Comparison of ENCODE assay signal across 29 cellular contexts in genomic region chr5:16812448-16812847, GRCh38.
DNase-seq lines count a peak whose midpoint lies in the region; ATAC-seq and TF ChIP-seq lines count a peak whose summit lies in the region.
"Had no signal": no experiment of that assay in that cellular context is flagged by ENCODE, and none has a peak within 500 bp of the region (broad histone marks: within the 10 kb centered on the region; RNA-seq: fewer than 3 reads in every experiment).

No MANE protein-coding gene starts in this region.

- peaks cover 39% of the 10 kb centered on the region for H3K4me1 Mint-ChIP-seq in endothelial cell (ENCODE audit: unreplicated experiment)
- H3K4me1 Mint-ChIP-seq in activated CD4-positive, alpha-beta T cell treated with anti-CD3 and anti-CD28 coated beads for 36 hours, result no peaks in the 10 kb centered on the region
- H3K4me1 Mint-ChIP-seq: CD4-positive, CD25-positive, alpha-beta regulatory T cell; stimulated activated memory B cell treated with anti-CD40 and anti-IgM and Interleukin-4, amounts not matched to agents 10 μg/mL and 1 μg/mL and 100 μg/mL, for 72 hours had no signal

- H3K18ac ChIP-seq in IMR-90 (ENCODE audit: low read depth, low read length) (no peak overlapping the region), mesenchymal stem cell (ENCODE audit: low read depth in 1 of 2, low read length in 2 of 2) (peak overlapping the region in 1 of 2 experiments; percentile 25)

- H3K27me3 Mint-ChIP-seq in endothelial cell (ENCODE audit: unreplicated experiment), result peaks cover 14% of the 10 kb centered on the region
- H3K27me3 Mint-ChIP-seq in activated CD4-positive, alpha-beta T cell treated with anti-CD3 and anti-CD28 coated beads for 36 hours, result peaks cover 6% of the 10 kb centered on the region
- H3K27me3 Mint-ChIP-seq: CD4-positive, CD25-positive, alpha-beta regulatory T cell; stimulated activated memory B cell treated with anti-CD40 and anti-IgM and Interleukin-4, amounts not matched to agents 10 μg/mL and 1 μg/mL and 100 μg/mL, for 72 hours had no signal

- H3K9me3 Mint-ChIP-seq in endothelial cell (ENCODE audit: unreplicated experiment), result no peaks in the 10 kb centered on the region
- H3K9me3 Mint-ChIP-seq in activated CD4-positive, alpha-beta T cell treated with anti-CD3 and anti-CD28 coated beads for 36 hours (ENCODE audit: low read depth), result no peaks in the 10 kb centered on the region
- H3K9me3 Mint-ChIP-seq: activated naive CD4-positive, alpha-beta T cell treated with anti-CD3 and anti-CD28 coated beads, Interleukin-2, amount 50 U/mL, for 72 hours; activated T-helper 2 cell treated with anti-CD3 and anti-CD28 coated beads, Interferon-gamma antibody, Interleukin-2, Interleukin-4, amounts not matched to agents 10 μg/mL and 5 μg/mL and 100 μg/mL, durations not matched to agents 14 hours and 24 hours and 36 hours; CD4-positive, CD25-positive, alpha-beta regulatory T cell had no signal

- CTCF ChIA-PET in IMR-90 (lab: Yijun Ruan, JAX), result interaction anchor here (0.6 kb wide), 2 partner anchors 14 to 77 kb away, joined by 3 read pairs; no protein-coding TSS in a partner anchor
- CTCF ChIA-PET in activated CD4-positive, alpha-beta T cell treated with anti-CD3 and anti-CD28 coated beads for 36 hours (lab: Charles Lee), result interaction anchor here (0.6 to 0.7 kb wide), 2 partner anchors 75 to 378 kb away, joined by 3 read pairs; no protein-coding TSS in a partner anchor

- H3K4me3 ChIP-seq in IMR-90 (ENCODE audit: insufficient read depth, low read depth, low read length) (no peak overlapping the region), mesenchymal stem cell (ENCODE audit: insufficient read depth in 1 of 2, low read depth in 1 of 2, low read length in 2 of 2) (no peak overlapping the region), upper lobe of right lung (no peak overlapping the region), Peyer's patch (no peak overlapping the region)
- H3K4me3 ChIP-seq: cardiac muscle cell, esophagus muscularis mucosa, gastroesophageal sphincter, GM23248, K562 had no signal

- no peak overlapping the region for H2AK9ac ChIP-seq in IMR-90 (replicated peaks; ENCODE audit: low read depth, low read length, poor library complexity)

- H3K9me3 ChIP-seq in IMR-90 (ENCODE audit: control insufficient read depth, insufficient read depth, low read length), result no peaks in the 10 kb centered on the region
- no peaks in the 10 kb centered on the region for H3K9me3 ChIP-seq in mesenchymal stem cell (ENCODE audit: control insufficient read depth, low read length)
- no peaks in the 10 kb centered on the region for H3K9me3 ChIP-seq in upper lobe of right lung
- H3K9me3 ChIP-seq in Peyer's patch, result no peaks in the 10 kb centered on the region
- H3K9me3 ChIP-seq: esophagus muscularis mucosa, gastroesophageal sphincter had no signal

- H4K20me1 ChIP-seq in IMR-90 (ENCODE audit: insufficient read depth, low read length), result peaks cover 86% of the 10 kb centered on the region

- H2BK5ac ChIP-seq in IMR-90 (ENCODE audit: low read depth, low read length, poor library complexity, severe bottlenecking) (no peak overlapping the region), mesenchymal stem cell (ENCODE audit: low read depth, low read length, poor library complexity, severe bottlenecking) (no peak overlapping the region)

- H2BK12ac ChIP-seq in mesenchymal stem cell (ENCODE audit: low read length in 2 of 2), result no peak overlapping the region

- H4K5ac ChIP-seq in IMR-90 (ENCODE audit: low read depth, low read length), result no peak overlapping the region

- TF ChIP-seq RAD21 in IMR-90 (IDR thresholded peaks at IDR 0.05; ENCODE audit: low read length), result no peak

- H3K4me2 ChIP-seq in IMR-90 (ENCODE audit: low read depth, low read length) (no peak overlapping the region; the same call in 1 of the 2 replicates), mesenchymal stem cell (ENCODE audit: low read length, poor library complexity, severe bottlenecking) (no peak overlapping the region)

- H3K4me3 Mint-ChIP-seq in endothelial cell (ENCODE audit: unreplicated experiment), result peak overlapping the region; percentile 2
- H3K4me3 Mint-ChIP-seq in activated CD4-positive, alpha-beta T cell treated with anti-CD3 and anti-CD28 coated beads for 36 hours, result no peak overlapping the region
- H3K4me3 Mint-ChIP-seq: activated CD8-positive, alpha-beta T cell treated with anti-CD3 and anti-CD28 coated beads, Interleukin-2, amount 10 ng/mL, durations not matched to agents 7 days and 5 days; CD4-positive, CD25-positive, alpha-beta regulatory T cell; stimulated activated memory B cell treated with anti-CD40 and anti-IgM and Interleukin-4, amounts not matched to agents 10 μg/mL and 1 μg/mL and 100 μg/mL, for 72 hours; T-helper 17 cell had no signal

- whole genome bisulfite sequencing in IMR-90 (ENCODE audit: extremely low coverage in 2 of 2, insufficient read length in 1 of 2), 2 experiments, result no CpG with 5 or more reads among the region's 3 CpGs
- WGBS in mesenchymal stem cell, result 90% methylated on average over 2 of the region's 3 CpGs

- H3K14ac ChIP-seq in IMR-90 (replicated peaks; ENCODE audit: low read depth, low read length) (peak overlapping the region; percentile 19; the same call in 1 of the 2 replicates), mesenchymal stem cell (ENCODE audit: low read length in 2 of 2) (peak overlapping the region in 1 of 2 experiments; percentile 79)

- no peaks in the 10 kb centered on the region for H3K27me3 ChIP-seq in IMR-90 (ENCODE audit: control insufficient read depth, insufficient read depth, low read length)
- H3K27me3 ChIP-seq in mesenchymal stem cell (ENCODE audit: control insufficient read depth in 1 of 2, insufficient read depth in 1 of 2, low read length in 2 of 2), result no peaks in the 10 kb centered on the region
- H3K27me3 ChIP-seq in upper lobe of right lung, result no peaks in the 10 kb centered on the region
- H3K27me3 ChIP-seq in Peyer's patch, result no peaks in the 10 kb centered on the region
- H3K27me3 ChIP-seq: cardiac muscle cell, esophagus muscularis mucosa, gastroesophageal sphincter had no signal

- intact Hi-C loops in IMR-90 (cut with micrococcal nuclease), result no loop called here
- intact Hi-C loops in upper lobe of right lung (cut with DNase I), result no loop called here
- intact Hi-C loops in activated CD4-positive, alpha-beta T cell treated with anti-CD3 and anti-CD28 coated beads for 36 hours (cut with DNase I, micrococcal nuclease), result no loop called here

- H3K9ac ChIP-seq in IMR-90 (ENCODE audit: low read depth, low read length) (no peak overlapping the region), mesenchymal stem cell (ENCODE audit: low read length) (no peak overlapping the region)
- H3K9ac ChIP-seq: GM23248 had no signal

- peak overlapping the region; percentile 23; the same call in 1 of the 2 replicates for H3K27ac ChIP-seq in IMR-90 (ENCODE audit: insufficient read depth, low read length)
- H3K27ac ChIP-seq in mesenchymal stem cell (ENCODE audit: low read length, poor library complexity, severe bottlenecking), result no peak overlapping the region
- H3K27ac ChIP-seq in upper lobe of right lung, result peak overlapping the region; percentile 55
- no peak overlapping the region for H3K27ac ChIP-seq in Peyer's patch
- H3K27ac ChIP-seq: cardiac muscle cell, esophagus muscularis mucosa, gastroesophageal sphincter, GM23248, RWPE1 had no signal

- peak overlapping the region; percentile 17 for H3K27ac Mint-ChIP-seq in endothelial cell (ENCODE audit: unreplicated experiment)
- no peak overlapping the region for H3K27ac Mint-ChIP-seq in activated CD4-positive, alpha-beta T cell treated with anti-CD3 and anti-CD28 coated beads for 36 hours
- H3K27ac Mint-ChIP-seq: activated CD8-positive, alpha-beta T cell treated with anti-CD3 and anti-CD28 coated beads, Interleukin-2, amount 10 ng/mL, durations not matched to agents 7 days and 5 days; activated naive CD4-positive, alpha-beta T cell treated with anti-CD3 and anti-CD28 coated beads, Interleukin-2, amount 50 U/mL, for 72 hours; activated T-helper 2 cell treated with anti-CD3 and anti-CD28 coated beads, Interferon-gamma antibody, Interleukin-2, Interleukin-4, amounts not matched to agents 10 μg/mL and 5 μg/mL and 100 μg/mL, durations not matched to agents 14 hours and 24 hours and 36 hours; CD4-positive, CD25-positive, alpha-beta regulatory T cell; stimulated activated memory B cell treated with anti-CD40 and anti-IgM and Interleukin-4, amounts not matched to agents 10 μg/mL and 1 μg/mL and 100 μg/mL, for 72 hours; T-helper 17 cell had no signal

- no peak for TF ChIP-seq POLR2A in IMR-90 (IDR thresholded peaks at IDR 0.05; ENCODE audit: low read depth, low read length)
- TF ChIP-seq POLR2A in Peyer's patch (IDR thresholded peaks at IDR 0.05), result no peak

- POLR2A ChIA-PET in IMR-90 (lab: Charles Lee; ENCODE audit: unreplicated experiment), result no interaction called here
- POLR2A ChIA-PET in activated CD4-positive, alpha-beta T cell treated with anti-CD3 and anti-CD28 coated beads for 36 hours (lab: Charles Lee), result no interaction called here

- H2AFZ ChIP-seq in IMR-90 (replicated peaks; ENCODE audit: low read length, poor library complexity) (no peak overlapping the region), mesenchymal stem cell (ENCODE audit: low read depth, low read length) (no peak overlapping the region)
- H2AFZ ChIP-seq: GM23248 had no signal

- H3K23ac ChIP-seq in IMR-90 (ENCODE audit: low read depth, low read length) (peak overlapping the region; percentile 76), mesenchymal stem cell (ENCODE audit: low read length in 2 of 2) (no peak overlapping the region)

- BruUV-seq in IMR-90 (replicated peaks; lab: Mats Ljungman, UMichigan), result no TSS peak

- no peak overlapping the region for H4K91ac ChIP-seq in IMR-90 (ENCODE audit: insufficient read depth, low read depth, low read length)
- H4K91ac ChIP-seq in mesenchymal stem cell (ENCODE audit: low read length), result no peak overlapping the region

- H2BK15ac ChIP-seq in IMR-90 (ENCODE audit: low read depth, low read length) (no peak overlapping the region), mesenchymal stem cell (ENCODE audit: low read depth, poor library complexity, severe bottlenecking) (no peak overlapping the region)

- H2AK5ac ChIP-seq in IMR-90 (ENCODE audit: low read depth, low read length) (no peak overlapping the region), mesenchymal stem cell (ENCODE audit: low read length, severe bottlenecking) (no peak overlapping the region)

- peaks cover 9% of the 10 kb centered on the region for H3K36me3 Mint-ChIP-seq in endothelial cell (ENCODE audit: low read depth, unreplicated experiment)
- H3K36me3 Mint-ChIP-seq in activated CD4-positive, alpha-beta T cell treated with anti-CD3 and anti-CD28 coated beads for 36 hours (ENCODE audit: low read depth), result no peaks in the 10 kb centered on the region
- H3K36me3 Mint-ChIP-seq: activated naive CD4-positive, alpha-beta T cell treated with anti-CD3 and anti-CD28 coated beads, Interleukin-2, amount 50 U/mL, for 72 hours; CD4-positive, CD25-positive, alpha-beta regulatory T cell; stimulated activated memory B cell treated with anti-CD40 and anti-IgM and Interleukin-4, amounts not matched to agents 10 μg/mL and 1 μg/mL and 100 μg/mL, for 72 hours had no signal

- H3K4me1 ChIP-seq in IMR-90 (ENCODE audit: control insufficient read depth, insufficient read depth, low read length) (peaks cover 20% of the 10 kb centered on the region), mesenchymal stem cell (ENCODE audit: control insufficient read depth, insufficient read depth, low read depth, low read length) (peaks cover 8% of the 10 kb centered on the region), upper lobe of right lung (peaks cover 28% of the 10 kb centered on the region), Peyer's patch (peaks cover 0 to 21% (median 0%) of the 10 kb centered on the region in 4 donors)
- H3K4me1 ChIP-seq: gastroesophageal sphincter had no signal

- no peak overlapping the region for H2BK20ac ChIP-seq in IMR-90 (ENCODE audit: low read depth, low read length)

- H3K56ac ChIP-seq in IMR-90 (ENCODE audit: extremely low read depth, insufficient read depth, low read length), result no peak overlapping the region

- DNase-seq in IMR-90 (peak; percentile 47), endothelial cell (ENCODE audit: low spot score) (no peak), mesenchymal stem cell (peak; percentile 51), upper lobe of right lung (no peak), Peyer's patch (no peak), SW 1271 (lab: John Stamatoyannopoulos, UW) (no peak)
- DNase-seq in activated effector memory CD4-positive, alpha-beta T cell treated with Interleukin-2 at 50 U/mL for 16 hours, result no peak
- no peak for DNase-seq in activated CD4-positive, alpha-beta T cell treated with anti-CD3 and anti-CD28 coated beads for 36 hours
- DNase-seq: activated CD4-positive, alpha-beta T cell treated with anti-CD3 and anti-CD28 coated beads for 1 hour; activated CD8-positive, alpha-beta T cell treated with anti-CD3 and anti-CD28 coated beads, Interleukin-2, amount 10 ng/mL, durations not matched to agents 7 days and 5 days; anterior cingulate cortex; CD4-positive, CD25-positive, alpha-beta regulatory T cell; cortex of kidney; DMS 273 treated with DMSO at 0.1 percent for 48 hours; GM23248; MM.1S; NCI-H1417 treated with DMSO at 0.1 percent for 48 hours; NCI-H82; stimulated activated CD4-positive, alpha-beta T cell treated with anti-CD3 and anti-CD28 coated beads, Interleukin-4, amount 100 ng/mL, for 4 hours; T-helper 17 cell had no signal

- peaks cover 46% of the 10 kb centered on the region for H3K9me1 ChIP-seq in IMR-90 (ENCODE audit: insufficient read depth, low read length)

- in situ Hi-C loops in IMR-90 (cut with MboI; ENCODE audit: low sequenced_read_pairs), result no loop called here

- peaks cover 12% of the 10 kb centered on the region for H3K36me3 ChIP-seq in IMR-90 (ENCODE audit: control insufficient read depth, insufficient read depth, low read length)
- no peaks in the 10 kb centered on the region for H3K36me3 ChIP-seq in mesenchymal stem cell (ENCODE audit: control insufficient read depth in 1 of 2, insufficient read depth in 2 of 2, low read depth in 1 of 2, low read length in 2 of 2)
- H3K36me3 ChIP-seq in upper lobe of right lung, result peaks cover 8% of the 10 kb centered on the region
- H3K36me3 ChIP-seq in Peyer's patch, result no peaks in the 10 kb centered on the region
- H3K36me3 ChIP-seq: cardiac muscle cell, esophagus muscularis mucosa, gastroesophageal sphincter had no signal

- H2BK120ac ChIP-seq in IMR-90 (ENCODE audit: low read depth, low read length) (no peak overlapping the region), mesenchymal stem cell (ENCODE audit: low read depth, low read length) (no peak overlapping the region)

- H3K79me1 ChIP-seq in IMR-90 (ENCODE audit: low read depth in 1 of 2, low read length in 2 of 2) (peaks cover 10 to 79% of the 10 kb centered on the region in 2 experiments; a peak in 3 of 4 replicates), mesenchymal stem cell (replicated peaks; ENCODE audit: low read length, poor library complexity, severe bottlenecking) (peaks cover 37% of the 10 kb centered on the region)

- H3K4ac ChIP-seq in IMR-90 (ENCODE audit: low read depth, low read length) (no peak overlapping the region), mesenchymal stem cell (ENCODE audit: low read depth in 1 of 2, low read length in 2 of 2) (no peak overlapping the region)

- TF ChIP-seq CTCF in IMR-90 (conservative IDR thresholded peaks at IDR 0.05; ENCODE audit: low read depth, low read length) (no peak), endothelial cell (IDR thresholded peaks at IDR 0.05; ENCODE audit: unreplicated experiment) (no peak), upper lobe of right lung (IDR thresholded peaks at IDR 0.05) (no peak), Peyer's patch (IDR thresholded peaks at IDR 0.05) (no peak)

- no peak overlapping the region for H4K8ac ChIP-seq in IMR-90 (ENCODE audit: low read depth in 2 of 2, low read length in 2 of 2)
- H4K8ac ChIP-seq in mesenchymal stem cell (ENCODE audit: low read length), result peak overlapping the region; percentile 22

- dilution Hi-C loops in IMR-90 (cut with HindIII; ENCODE audit: low sequenced_read_pairs, unreplicated experiment), result no loop called here

- ATAC-seq in IMR-90 (ENCODE audit: low read depth) (peak; percentile 25; the same call in 1 of the 2 replicates), upper lobe of right lung (no peak)
- no peak for ATAC-seq in activated CD4-positive, alpha-beta T cell treated with anti-CD3 and anti-CD28 coated beads for 36 hours
- ATAC-seq: activated CD8-positive, alpha-beta T cell treated with anti-CD3 and anti-CD28 coated beads, Interleukin-2, amount 10 ng/mL, durations not matched to agents 7 days and 5 days; activated naive CD4-positive, alpha-beta T cell treated with anti-CD3 and anti-CD28 coated beads, Interleukin-2, amount 50 U/mL, for 72 hours; gastroesophageal sphincter; K562; sciatic nerve; stimulated activated memory B cell treated with anti-CD40 and anti-IgM and Interleukin-4, amounts not matched to agents 10 μg/mL and 1 μg/mL and 100 μg/mL, for 72 hours; T-helper 17 cell had no signal

Comparison
In these comparisons a context has a peak if more than half of its experiments do, and no peak if none do; other contexts are left out.
1. DNase-seq: peak in IMR-90 (single experiment) and mesenchymal stem cell (single experiment); none in endothelial cell (single experiment), upper lobe of right lung (single experiment), Peyer's patch (0 of 3), SW 1271 (0 of 2), activated effector memory CD4-positive, alpha-beta T cell treated with Interleukin-2 at 50 U/mL for 16 hours (single experiment) and activated CD4-positive, alpha-beta T cell treated with anti-CD3 and anti-CD28 coated beads for 36 hours (single experiment).
2. H3K27ac ChIP-seq: peak in IMR-90 (single experiment) and upper lobe of right lung (single experiment); none in mesenchymal stem cell (single experiment) and Peyer's patch (0 of 4).